Comparison of ENCODE assay signal across 13 cellular contexts in genomic region chr10:62916157-62916603, GRCh38.
A peak's percentile ranks its signal among the peaks of the same experiment; 100 is the strongest.
DNase-seq lines count a peak whose midpoint lies in the region; ATAC-seq, FAIRE-seq and TF ChIP-seq lines count a peak whose summit lies in the region.
"Had no signal": no experiment of that assay in that cellular context is flagged by ENCODE, and none has a peak within 500 bp of the region (broad histone marks: within the 10 kb centered on the region; RNA-seq: fewer than 3 reads in every experiment).

No MANE protein-coding gene starts in this region.

- 52 to 69% methylated on average over 1 of the region's 1 CpG for WGBS in heart right ventricle, 2 donors

- H3K4me1 ChIP-seq in heart right ventricle: peaks cover 0 to 26% (median 18%) of the 10 kb centered on the region in 9 donors
- H3K4me1 ChIP-seq: BE2C had no signal

- peaks cover 0 to 8% (median 0%) of the 10 kb centered on the region in 7 donors for H3K27me3 ChIP-seq in heart right ventricle
- H3K27me3 ChIP-seq: BE2C had no signal

- ATAC-seq in heart right ventricle (peak in 7 of 8 donors; percentile 52 to 97 (median 69)), HG02571 (IDR thresholded peaks at IDR 0.05; ENCODE audit: unreplicated experiment) (no peak), HG03045 (IDR thresholded peaks at IDR 0.05; ENCODE audit: unreplicated experiment) (no peak)

- no peaks in the 10 kb centered on the region for H3K9me3 ChIP-seq in heart right ventricle
- H3K9me3 ChIP-seq: BE2C had no signal

- intact Hi-C loops in heart right ventricle (cut with DNase I): no loop called here

- DNase-seq in A172 (ENCODE audit: low spot score) (peak; percentile 34), H54 (ENCODE audit: insufficient read length, low spot score) (peak; percentile 39), astrocyte of the hippocampus (ENCODE audit: low read depth, low spot score) (peak; percentile 16), heart right ventricle (no peak), mesenteric fat pad (ENCODE audit: low spot score) (no peak), ureter (ENCODE audit: low spot score) (no peak)
- DNase-seq: activated T-cell treated with anti-CD3 and anti-CD28 coated beads, Interleukin-2, amount 50 U/mL, for 24 hours; BE2C; central memory CD4-positive, alpha-beta T cell; NCI-H146 had no signal

- H3K4me3 ChIP-seq in heart right ventricle: no peak overlapping the region
- H3K4me3 ChIP-seq: skin epidermis had no signal

- TF ChIP-seq CTCF in heart right ventricle (IDR thresholded peaks at IDR 0.05): no peak

- no peaks in the 10 kb centered on the region for H3K36me3 ChIP-seq in heart right ventricle
- H3K36me3 ChIP-seq: BE2C had no signal

- no peak for TF ChIP-seq POLR2A in H54 (IDR thresholded peaks at IDR 0.05; ENCODE audit: low read depth, low read length)

- H3K27ac ChIP-seq in heart right ventricle: peak overlapping the region in 7 of 10 donors; percentile 0 to 67 (median 56)

- peak; percentile 97 for FAIRE-seq in H54 (lab: Jason Lieb, UNC)

Comparison
In these comparisons a context has a peak if more than half of its experiments do, and no peak if none do; other contexts are left out.
1. DNase-seq: peak in A172 (single experiment), H54 (single experiment) and astrocyte of the hippocampus (single experiment); none in heart right ventricle (0 of 2), mesenteric fat pad (single experiment) and ureter (single experiment).
2. ATAC-seq: peak in heart right ventricle (7 of 8); none in HG02571 (single experiment) and HG03045 (single experiment).